13 cellular contexts compared by ENCODE assay signal in genomic region chr12:47376937-47377336, GRCh38.
DNase-seq lines count a peak whose midpoint lies in the region; ATAC-seq and TF ChIP-seq lines count a peak whose summit lies in the region.
"Had no signal": no experiment of that assay in that cellular context is flagged by ENCODE, and none has a peak within 500 bp of the region (broad histone marks: within the 10 kb centered on the region; RNA-seq: fewer than 3 reads in every experiment).

No MANE protein-coding gene starts in this region.

- no peak overlapping the region for H3K9ac ChIP-seq in PC-3 (ENCODE audit: low read length)
- H3K9ac ChIP-seq: BLaER1 had no signal

- H3K9me3 ChIP-seq in PC-3 (ENCODE audit: low read length) (no peaks in the 10 kb centered on the region), esophagus muscularis mucosa (no peaks in the 10 kb centered on the region), sigmoid colon (no peaks in the 10 kb centered on the region)
- H3K9me3 ChIP-seq: BLaER1 had no signal

- peak overlapping the region; percentile 12; the same call in 1 of the 2 replicates for H3K4me2 ChIP-seq in PC-3 (ENCODE audit: low read length)
- H3K4me2 ChIP-seq: BLaER1 had no signal

- WGBS in esophagus muscularis mucosa = 89% methylated on average over 6 of the region's 6 CpGs
- WGBS in sigmoid colon, 2 donors = 83 to 93% methylated on average over 6 of the region's 6 CpGs

- TF ChIP-seq EP300 in esophagus muscularis mucosa (IDR thresholded peaks at IDR 0.05) (no peak), sigmoid colon (IDR thresholded peaks at IDR 0.05) (no peak)

- H3K4me1 ChIP-seq in ACC112 (ENCODE audit: control insufficient read depth, insufficient read depth, low read length, unreplicated experiment) (peaks cover 22% of the 10 kb centered on the region), PC-3 (ENCODE audit: insufficient read depth, low read length) (peaks cover 24% of the 10 kb centered on the region), esophagus muscularis mucosa (peaks cover 0 to 21% (median 12%) of the 10 kb centered on the region in 4 donors), sigmoid colon (peaks cover 0 to 21% (median 15%) of the 10 kb centered on the region in 4 donors)
- H3K4me1 ChIP-seq: BLaER1 had no signal

- CTCF ChIA-PET in PC-3 (lab: Charles Lee) = no interaction called here

- ATAC-seq in PC-3 = no peak
- ATAC-seq in GM18858 (IDR thresholded peaks at IDR 0.05; ENCODE audit: unreplicated experiment) = no peak
- ATAC-seq in HG02840 (IDR thresholded peaks at IDR 0.05; ENCODE audit: low FRiP score, unreplicated experiment) = no peak

- H2AFZ ChIP-seq in ACC112 (ENCODE audit: low read length, unreplicated experiment) (peak overlapping the region; percentile 84), PC-3 (ENCODE audit: low read length) (peak overlapping the region; percentile 23)

- H3K4me3 ChIP-seq in ACC112 (ENCODE audit: low read depth, low read length) (peak overlapping the region; percentile 23; the same call in 1 of the 2 replicates), PC-3 (ENCODE audit: low read length) (no peak overlapping the region), esophagus muscularis mucosa (no peak overlapping the region), sigmoid colon (no peak overlapping the region)
- H3K4me3 ChIP-seq: BLaER1, SK-N-MC had no signal

- intact Hi-C loops in PC-3 (cut with micrococcal nuclease) (no loop called here), esophagus muscularis mucosa (cut with DNase I) (no loop called here), sigmoid colon (cut with DNase I) (loop anchor here (5.0 kb wide), 3 partner anchors 175 to 290 kb away; no protein-coding TSS in a partner anchor)

- H4K20me1 ChIP-seq in PC-3 (ENCODE audit: low read length) = no peaks in the 10 kb centered on the region
- H4K20me1 ChIP-seq: BLaER1 had no signal

- H3K79me2 ChIP-seq in ACC112 (ENCODE audit: control insufficient read depth, insufficient read depth, low read length, unreplicated experiment) = no peaks in the 10 kb centered on the region
- H3K79me2 ChIP-seq in PC-3 (ENCODE audit: low read length) = no peaks in the 10 kb centered on the region

- H3F3A ChIP-seq in PC-3 (ENCODE audit: low read length, unreplicated experiment) = no peaks in the 10 kb centered on the region

- BruUV-seq in PC-3 (replicated peaks; lab: Mats Ljungman, UMichigan) = no TSS peak

- no peak for TF ChIP-seq POLR2A in esophagus muscularis mucosa (IDR thresholded peaks at IDR 0.05; ENCODE audit: low read depth)
- TF ChIP-seq POLR2A in sigmoid colon (IDR thresholded peaks at IDR 0.05) = no peak

- POLR2A ChIA-PET in PC-3 (lab: Charles Lee; ENCODE audit: unreplicated experiment) = no interaction called here

- H3K27me3 ChIP-seq in ACC112 (ENCODE audit: insufficient read depth, low read length) (no peaks in the 10 kb centered on the region), PC-3 (ENCODE audit: low read length) (no peaks in the 10 kb centered on the region), esophagus muscularis mucosa (no peaks in the 10 kb centered on the region), sigmoid colon (no peaks in the 10 kb centered on the region)
- H3K27me3 ChIP-seq: BLaER1 had no signal

- H3K36me3 ChIP-seq in ACC112 (ENCODE audit: insufficient read depth, low read length) (no peaks in the 10 kb centered on the region), PC-3 (ENCODE audit: low read depth, low read length) (no peaks in the 10 kb centered on the region), esophagus muscularis mucosa (no peaks in the 10 kb centered on the region), sigmoid colon (no peaks in the 10 kb centered on the region)
- H3K36me3 ChIP-seq: BLaER1 had no signal

- H3K9me2 ChIP-seq in PC-3 (replicated peaks; ENCODE audit: low read length) = no peaks in the 10 kb centered on the region

- TF ChIP-seq CTCF in PC-3 (conservative IDR thresholded peaks at IDR 0.05; ENCODE audit: low read depth, low read length) (no peak), esophagus muscularis mucosa (IDR thresholded peaks at IDR 0.05) (no peak), sigmoid colon (IDR thresholded peaks at IDR 0.05) (no peak)

- peak; percentile 27 for DNase-seq in PC-3
- DNase-seq in esophagus muscularis mucosa (ENCODE audit: extremely low spot score) = no peak
- no peak for DNase-seq in sigmoid colon
- DNase-seq in dedifferentiated amniotic fluid mesenchymal stem cell (ENCODE audit: extremely low spot score) = no peak
- no peak for DNase-seq in stimulated activated CD4-positive, alpha-beta T cell treated with anti-CD3 and anti-CD28 coated beads, Interleukin-15, amount 100 ng/mL, for 24 hours
- DNase-seq: activated CD4-positive, CD25-positive, alpha-beta regulatory T cell; effector CD8-positive, alpha-beta T cell; NCI-H2029 treated with DMSO at 0.1 percent for 48 hours had no signal

- peak overlapping the region; percentile 95 for H3K27ac ChIP-seq in ACC112 (ENCODE audit: low read depth, low read length)
- peak overlapping the region; percentile 23 for H3K27ac ChIP-seq in PC-3 (ENCODE audit: low read length)
- H3K27ac ChIP-seq in esophagus muscularis mucosa (replicated peaks in 1 of 4) = peak overlapping the region; percentile 17 to 71 (median 62)
- H3K27ac ChIP-seq in sigmoid colon = peak overlapping the region; percentile 70 to 89 (median 76)
- H3K27ac ChIP-seq: BLaER1, SK-N-MC had no signal

Comparison
In these comparisons a context has a peak if more than half of its experiments do, and no peak if none do; other contexts are left out.
1. H3K27ac ChIP-seq: peak in every context shown above with its lines; median percentile 95 in ACC112; 76 in sigmoid colon; 62 in esophagus muscularis mucosa; 23 in PC-3.